Comparison of ENCODE assay signal across 8 cellular contexts in the genomic region with DNA sequence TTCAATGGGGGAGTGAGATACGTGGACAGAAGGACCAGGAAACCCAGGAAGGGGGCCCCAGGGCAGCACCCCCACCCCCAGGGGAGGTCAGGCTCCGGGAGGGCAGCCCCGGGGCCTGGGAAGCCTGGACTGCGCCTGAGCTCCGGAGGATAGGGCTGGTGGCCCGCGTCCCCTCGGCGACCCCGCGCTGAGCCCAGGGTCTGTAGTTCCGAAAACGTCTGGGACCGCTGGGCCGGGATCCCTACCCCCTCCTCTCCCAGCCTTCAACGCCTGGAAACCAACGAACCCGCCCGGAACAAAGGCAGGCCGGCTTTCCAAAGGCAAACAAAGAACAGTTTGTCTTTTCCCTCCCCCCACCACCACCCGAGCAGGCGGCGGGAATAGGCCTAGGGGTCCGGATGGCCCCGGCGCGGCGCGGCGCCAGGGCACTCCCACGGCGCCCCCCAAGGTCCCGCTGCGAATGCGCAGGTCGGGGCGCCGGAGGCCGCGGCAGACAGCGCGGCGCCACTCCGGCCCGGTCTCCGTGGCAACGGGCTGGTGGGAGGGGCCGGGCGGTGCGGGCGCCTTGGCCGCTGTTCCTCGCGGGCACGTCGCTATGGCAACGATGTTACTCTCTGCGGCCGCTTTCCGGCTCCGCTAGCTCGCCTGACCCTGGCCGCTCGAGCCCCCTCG. TPM values are rescaled to one million over a fixed set of nuclear protein-coding genes. Genes with fewer than 3 reads are reported as not detected.
A peak's percentile ranks its signal among the peaks of the same experiment; 100 is the strongest.
DNase-seq lines count a peak whose midpoint lies in the region; ATAC-seq, FAIRE-seq and TF ChIP-seq lines count a peak whose summit lies in the region.

No MANE protein-coding gene starts in this region.

- TF ChIP-seq POLR2A in spleen (IDR thresholded peaks at IDR 0.05): peak in 1 of 3 donors; percentile 13

- peaks cover 3 to 40% (median 30%) of the 10 kb centered on the region in 6 donors for H3K4me1 ChIP-seq in spleen

- POLR2A ChIA-PET in activated B cell treated with CpG ODN at 0.5 μM for 24 hours (lab: Charles Lee): interaction anchor here (0.7 kb wide), 1 partner anchor 213 kb away, joined by 3 read pairs; no protein-coding TSS in a partner anchor

- H3K27me3 Mint-ChIP-seq in activated B cell treated with CpG ODN at 0.5 μM for 24 hours (peaks cover 13% of the 10 kb centered on the region), immature natural killer cell (ENCODE audit: low read depth in 3 of 3) (peaks cover 7 to 20% (median 16%) of the 10 kb centered on the region in 3 donors)

- peak overlapping the region; percentile 42 to 95 (median 86) for H3K27ac ChIP-seq in spleen

- no peak for FAIRE-seq in bronchial epithelial cell (lab: Jason Lieb, UNC)

- H3K4me3 ChIP-seq in bronchial epithelial cell (ENCODE audit: low read depth, low read length): peak overlapping the region; percentile 24
- H3K4me3 ChIP-seq in spleen: peak overlapping the region; percentile 4 to 68 (median 36)

- peaks cover 13% of the 10 kb centered on the region for H3K27me3 ChIP-seq in bronchial epithelial cell (ENCODE audit: control insufficient read depth, insufficient read depth, low read length)
- peaks cover 0 to 36% (median 17%) of the 10 kb centered on the region in 7 donors for H3K27me3 ChIP-seq in spleen (replicated peaks in 1 of 7)

- TF ChIP-seq CTCF in activated B cell treated with CpG ODN at 0.5 μM for 24 hours (IDR thresholded peaks at IDR 0.05) (no peak), bronchial epithelial cell (IDR thresholded peaks at IDR 0.05; ENCODE audit: insufficient read depth, low read length, severe bottlenecking) (no peak), spleen (IDR thresholded peaks at IDR 0.05 in 8 of 11, conservative IDR thresholded peaks at IDR 0.05 in 3 of 11) (peak in 4 of 11 experiments; percentile 15 to 21 (median 20))

- H3K4me1 Mint-ChIP-seq in activated B cell treated with CpG ODN at 0.5 μM for 24 hours (peaks cover 6% of the 10 kb centered on the region), immature natural killer cell (peaks cover 5 to 9% of the 10 kb centered on the region in 2 donors)

- WGBS in spleen, 5 donors: 1 to 3% (median 2%) methylated on average over 50 to 65 of the region's 65 CpGs

- H3K36me3 Mint-ChIP-seq in activated B cell treated with CpG ODN at 0.5 μM for 24 hours (ENCODE audit: low read depth) (no peaks in the 10 kb centered on the region), immature natural killer cell (no peaks in the 10 kb centered on the region)

- H3K27ac Mint-ChIP-seq in activated B cell treated with CpG ODN at 0.5 μM for 24 hours (no peak overlapping the region), immature natural killer cell (peak overlapping the region in 5 of 6 donors; percentile 71 to 90 (median 81))

- no peaks in the 10 kb centered on the region for H3K9me3 ChIP-seq in spleen

- CTCF ChIA-PET in activated B cell treated with CpG ODN at 0.5 μM for 24 hours (lab: Charles Lee): no interaction called here

- ATAC-seq in HG02852 (IDR thresholded peaks at IDR 0.05; ENCODE audit: unreplicated experiment): peak; percentile 47
- peak; percentile 94 for ATAC-seq in activated B cell treated with CpG ODN at 0.5 μM for 24 hours (ENCODE audit: low read depth)
- no peak for ATAC-seq in HG03571 (IDR thresholded peaks at IDR 0.05; ENCODE audit: unreplicated experiment)

- peak overlapping the region; percentile 69 for H3K4me3 Mint-ChIP-seq in activated B cell treated with CpG ODN at 0.5 μM for 24 hours
- peak overlapping the region; percentile 67 to 76 (median 74) for H3K4me3 Mint-ChIP-seq in immature natural killer cell

- no peaks in the 10 kb centered on the region for H3K36me3 ChIP-seq in bronchial epithelial cell (ENCODE audit: control insufficient read depth, insufficient read depth, low read length)
- H3K36me3 ChIP-seq in spleen: no peaks in the 10 kb centered on the region

- intact Hi-C loops in activated B cell treated with CpG ODN at 0.5 μM for 24 hours (cut with micrococcal nuclease): loop anchor here (1.0 kb wide), 1 partner anchor 18 kb away; no protein-coding TSS in a partner anchor
- intact Hi-C loops in spleen (cut with DNase I; ENCODE audit: low total_unique reads): no loop called here

- peak; percentile 91 for DNase-seq in DMS53 (lab: John Stamatoyannopoulos, UW)
- peak; percentile 90 for DNase-seq in NCI-H2196 (lab: John Stamatoyannopoulos, UW; ENCODE audit: unreplicated experiment)
- DNase-seq in activated B cell treated with CpG ODN at 0.5 μM for 24 hours: peak; percentile 80
- peak; percentile 38 for DNase-seq in bronchial epithelial cell (ENCODE audit: low read depth)
- peak; percentile 90 to 91 (median 91) for DNase-seq in immature natural killer cell
- peak; percentile 95 for DNase-seq in spleen

- H3K9me3 Mint-ChIP-seq in activated B cell treated with CpG ODN at 0.5 μM for 24 hours (no peaks in the 10 kb centered on the region), immature natural killer cell (no peaks in the 10 kb centered on the region)

RNA-seq across cellular contexts. Expression of gene IGLL1, which starts 58.5 kb away (rescaled TPM):
- not detected in 2 replicates for total RNA-seq in activated B cell treated with CpG ODN at 0.5 μM for 24 hours
- not detected in 2 replicates for total RNA-seq in bronchial epithelial cell
- polyA plus RNA-seq in immature natural killer cell: not detected
- not detected for total RNA-seq in spleen
- polyA plus RNA-seq in spleen: under 1 TPM in 1 of 3 donors, not detected in 2; 0.26 TPM

Comparison
In these comparisons a context has a peak if more than half of its experiments do, and no peak if none do; other contexts are left out.
1. DNase-seq: peak in every context shown above with its lines; median percentile 95 in spleen; 91 in DMS53; 91 in immature natural killer cell; 90 in NCI-H2196; 80 in activated B cell treated with CpG ODN at 0.5 μM for 24 hours; 38 in bronchial epithelial cell.